13 cellular contexts compared by ENCODE assay signal in the genomic region with DNA sequence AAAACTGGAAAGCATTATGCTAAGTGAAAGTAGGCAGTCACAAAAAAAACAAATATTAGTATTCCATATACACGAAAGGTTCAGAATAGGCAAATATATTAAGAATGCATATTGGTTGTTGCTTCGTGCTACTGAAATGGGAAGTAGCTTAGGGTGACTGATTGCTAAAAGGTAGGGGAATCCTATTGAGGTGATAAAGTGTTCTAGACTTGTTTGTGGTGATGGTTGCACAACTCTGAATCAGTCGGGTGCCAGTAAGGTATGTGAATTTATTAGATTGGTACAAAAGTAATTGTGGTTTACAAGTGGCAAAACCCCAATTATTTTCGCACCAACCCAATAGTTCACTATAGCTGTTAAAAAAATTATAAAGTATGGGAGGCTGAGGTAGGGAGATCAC. TPM values are rescaled to one million over a fixed set of nuclear protein-coding genes. Genes with fewer than 3 reads are reported as not detected.
DNase-seq lines count a peak whose midpoint lies in the region; ATAC-seq and TF ChIP-seq lines count a peak whose summit lies in the region.
"Had no signal": no experiment of that assay in that cellular context is flagged by ENCODE, and none has a peak within 500 bp of the region (broad histone marks: within the 10 kb centered on the region; RNA-seq: fewer than 3 reads in every experiment).

No MANE protein-coding gene starts in this region.

- no peak overlapping the region for H3K27ac Mint-ChIP-seq in CD8-positive, alpha-beta T cell
- H3K27ac Mint-ChIP-seq: activated T-helper 2 cell treated with anti-CD3 and anti-CD28 coated beads, Interferon-gamma antibody, Interleukin-2, Interleukin-4, amounts not matched to agents 10 μg/mL and 5 μg/mL and 100 μg/mL, durations not matched to agents 14 hours and 24 hours and 36 hours; stimulated activated naive CD8-positive, alpha-beta T cell treated with anti-CD3 and anti-CD28 coated beads, Interleukin-15, Interleukin-2, amounts not matched to agents 100 ng/mL and 50 ng/mL, for 24 hours had no signal

- no peaks in the 10 kb centered on the region for H3K9me3 Mint-ChIP-seq in CD8-positive, alpha-beta T cell
- H3K9me3 Mint-ChIP-seq: stimulated activated naive CD8-positive, alpha-beta T cell treated with anti-CD3 and anti-CD28 coated beads, Interleukin-15, Interleukin-2, amounts not matched to agents 100 ng/mL and 50 ng/mL, for 24 hours had no signal

- no peak for DNase-seq in CD8-positive, alpha-beta T cell
- DNase-seq in NOMO-1 treated with DMSO at 0.1 percent for 48 hours (lab: John Stamatoyannopoulos, UW; ENCODE audit: unreplicated experiment): peak; percentile 67
- no peak for DNase-seq in MG63
- DNase-seq in NCI-H1417 treated with DMSO at 0.1 percent for 48 hours (lab: John Stamatoyannopoulos, UW): no peak
- DNase-seq in HuH-7 (ENCODE audit: low spot score): no peak
- DNase-seq in colonic mucosa: no peak
- DNase-seq: body of pancreas; esophagus squamous epithelium; stimulated activated CD4-positive, alpha-beta T cell treated with anti-CD3 and anti-CD28 coated beads, Interleukin-2, amount 100 ng/mL, for 48 hours had no signal

- no peaks in the 10 kb centered on the region for H3K27me3 Mint-ChIP-seq in CD8-positive, alpha-beta T cell (ENCODE audit: low read depth)
- H3K27me3 Mint-ChIP-seq: stimulated activated naive CD8-positive, alpha-beta T cell treated with anti-CD3 and anti-CD28 coated beads, Interleukin-15, Interleukin-2, amounts not matched to agents 100 ng/mL and 50 ng/mL, for 24 hours had no signal

- intact Hi-C loops in CD8-positive, alpha-beta T cell (cut with DNase I, micrococcal nuclease): no loop called here
- intact Hi-C loops in colonic mucosa (cut with DNase I): no loop called here

- no peaks in the 10 kb centered on the region for H3K9me3 ChIP-seq in CD8-positive, alpha-beta T cell (ENCODE audit: low read length)
- H3K9me3 ChIP-seq in MG63: peaks cover 2% of the 10 kb centered on the region
- no peaks in the 10 kb centered on the region for H3K9me3 ChIP-seq in colonic mucosa
- H3K9me3 ChIP-seq: esophagus squamous epithelium had no signal

- peak; percentile 34 for ATAC-seq in CD8-positive, alpha-beta T cell
- ATAC-seq in GM18870 (IDR thresholded peaks at IDR 0.05; ENCODE audit: unreplicated experiment) (peak; percentile 61), esophagus mucosa (peak; percentile 70)
- ATAC-seq: body of pancreas had no signal

- no peak for TF ChIP-seq CTCF in CD8-positive, alpha-beta T cell (IDR thresholded peaks at IDR 0.05)
- no peak for TF ChIP-seq CTCF in colonic mucosa (IDR thresholded peaks at IDR 0.05)

- CTCF ChIA-PET in CD8-positive, alpha-beta T cell (lab: Charles Lee): interaction anchor here (0.7 to 1.3 kb wide), 2 partner anchors 10 to 202 kb away, joined by 3 to 4 read pairs; no protein-coding TSS in a partner anchor

- H3K36me3 ChIP-seq in CD8-positive, alpha-beta T cell (ENCODE audit: insufficient read depth, low read length): no peaks in the 10 kb centered on the region
- H3K36me3 ChIP-seq in MG63: peaks cover 23% of the 10 kb centered on the region
- no peaks in the 10 kb centered on the region for H3K36me3 ChIP-seq in colonic mucosa

- H3K27me3 ChIP-seq in CD8-positive, alpha-beta T cell (ENCODE audit: insufficient read depth, low read length): no peaks in the 10 kb centered on the region
- H3K27me3 ChIP-seq in MG63: no peaks in the 10 kb centered on the region
- H3K27me3 ChIP-seq in colonic mucosa: no peaks in the 10 kb centered on the region
- H3K27me3 ChIP-seq: body of pancreas, esophagus squamous epithelium had no signal

- H3K9ac ChIP-seq in colonic mucosa (ENCODE audit: low read depth in 2 of 2, low read length in 2 of 2): no peak overlapping the region

- H3K4me3 ChIP-seq in CD8-positive, alpha-beta T cell (ENCODE audit: low read depth, low read length): no peak overlapping the region
- H3K4me3 ChIP-seq in MG63 (no peak overlapping the region), colonic mucosa (no peak overlapping the region)
- H3K4me3 ChIP-seq: body of pancreas, esophagus squamous epithelium had no signal

- peaks cover 20% of the 10 kb centered on the region for H3K36me3 Mint-ChIP-seq in CD8-positive, alpha-beta T cell

- no peak overlapping the region for H3K27ac ChIP-seq in CD8-positive, alpha-beta T cell (ENCODE audit: low read depth, low read length)
- no peak overlapping the region for H3K27ac ChIP-seq in colonic mucosa
- H3K27ac ChIP-seq: body of pancreas, esophagus squamous epithelium had no signal

- H3K4me3 Mint-ChIP-seq in CD8-positive, alpha-beta T cell: no peak overlapping the region
- H3K4me3 Mint-ChIP-seq: stimulated activated naive CD8-positive, alpha-beta T cell treated with anti-CD3 and anti-CD28 coated beads, Interleukin-15, Interleukin-2, amounts not matched to agents 100 ng/mL and 50 ng/mL, for 24 hours had no signal

- peaks cover 13% of the 10 kb centered on the region for H3K4me1 ChIP-seq in CD8-positive, alpha-beta T cell (ENCODE audit: insufficient read depth, low read length)
- H3K4me1 ChIP-seq in colonic mucosa: no peaks in the 10 kb centered on the region

- POLR2A ChIA-PET in CD8-positive, alpha-beta T cell (lab: Charles Lee): no interaction called here

- peaks cover 58% of the 10 kb centered on the region for H3K4me1 Mint-ChIP-seq in CD8-positive, alpha-beta T cell (ENCODE audit: low read depth)

RNA-seq across cellular contexts. Expression of gene USP34, which starts 20.7 kb away (rescaled TPM):
- total RNA-seq in CD8-positive, alpha-beta T cell: 100 to 1,000 TPM in 1 of 2 experiments, 10 to 100 TPM in 1; 99.6 to 103 TPM
- total RNA-seq in esophagus mucosa (58.5 TPM), colonic mucosa (10 to 100 TPM; 70.8 to 76.3 TPM)
- total RNA-seq in MG63 (2014; rRNA removed; shearing (Covaris generic); ENCODE audit: low replicate concordance): 26.1 and 34.2 TPM in 2 replicates
